8 cellular contexts compared by ENCODE assay signal in genomic region chr3:192915306-192915705, GRCh38. TPM values are rescaled to one million over a fixed set of nuclear protein-coding genes. Genes with fewer than 3 reads are reported as not detected.
DNase-seq lines count a peak whose midpoint lies in the region; ATAC-seq and TF ChIP-seq lines count a peak whose summit lies in the region.

No MANE protein-coding gene starts in this region.

- no peaks in the 10 kb centered on the region for H3K9me3 Mint-ChIP-seq in MCF 10A (ENCODE audit: unreplicated experiment)

- peak; percentile 51 for DNase-seq in MCF 10A (ENCODE audit: unreplicated experiment)
- DNase-seq in breast epithelium (ENCODE audit: low spot score in 2 of 2): no peak
- peak; percentile 71 for DNase-seq in SK-MEL-5 (ENCODE audit: low read depth, low spot score)
- DNase-seq in head of caudate nucleus: peak in 25 of 42 donors; percentile 13 to 68 (median 35)

- H3K4me1 Mint-ChIP-seq in MCF 10A (ENCODE audit: insufficient read depth, unreplicated experiment): peaks cover 22% of the 10 kb centered on the region

- H3K27ac ChIP-seq in breast epithelium: no peak overlapping the region

- TF ChIP-seq POLR2A in breast epithelium (IDR thresholded peaks at IDR 0.05): no peak

- no peaks in the 10 kb centered on the region for H3K27me3 Mint-ChIP-seq in MCF 10A (ENCODE audit: insufficient read depth, unreplicated experiment)

- no peak overlapping the region for H3K27ac Mint-ChIP-seq in MCF 10A (ENCODE audit: low read depth, unreplicated experiment)

- peak; percentile 30 for ATAC-seq in HG03460 (IDR thresholded peaks at IDR 0.05; ENCODE audit: unreplicated experiment)
- ATAC-seq in GM21717 (IDR thresholded peaks at IDR 0.05; ENCODE audit: unreplicated experiment): no peak
- no peak for ATAC-seq in HG02610 (IDR thresholded peaks at IDR 0.05; ENCODE audit: unreplicated experiment)
- no peak for ATAC-seq in GM21825 (IDR thresholded peaks at IDR 0.05; ENCODE audit: unreplicated experiment)

- POLR2A ChIA-PET in MCF 10A (lab: Yijun Ruan, JAX): interaction anchor here (0.6 to 3.6 kb wide), 9 partner anchors 7 to 96 kb away, joined by 3 to 29 read pairs (median 4); no protein-coding TSS in a partner anchor

- no peaks in the 10 kb centered on the region for H3K36me3 ChIP-seq in breast epithelium

- peak overlapping the region; percentile 85 for H3K4me3 Mint-ChIP-seq in MCF 10A (ENCODE audit: unreplicated experiment)

- no TSS peak for BruUV-seq in MCF 10A (replicated peaks; lab: Mats Ljungman, UMichigan)

- no peaks in the 10 kb centered on the region for H3K4me1 ChIP-seq in breast epithelium

- H3K4me3 ChIP-seq in breast epithelium: no peak overlapping the region

- no peaks in the 10 kb centered on the region for H3K36me3 Mint-ChIP-seq in MCF 10A (ENCODE audit: insufficient read depth, unreplicated experiment)

- in situ Hi-C loops in SK-MEL-5 (cut with HindIII; ENCODE audit: low pct_unique_long_range_greater_than_20kb, low sequenced_read_pairs): no loop called here

- CTCF ChIA-PET in MCF 10A (lab: Yijun Ruan, JAX): interaction anchor here (0.6 to 5.6 kb wide), 14 partner anchors 8 to 1434 kb away, joined by 3 to 49 read pairs (median 3); no protein-coding TSS in a partner anchor

- peak; percentile 18 for TF ChIP-seq CTCF in MCF 10A (IDR thresholded peaks at IDR 0.05; ENCODE audit: unreplicated experiment)
- no peak for TF ChIP-seq CTCF in breast epithelium (IDR thresholded peaks at IDR 0.05)

- H3K9me3 ChIP-seq in breast epithelium: no peaks in the 10 kb centered on the region

- no peaks in the 10 kb centered on the region for H3K27me3 ChIP-seq in breast epithelium

- intact Hi-C loops in MCF 10A (cut with micrococcal nuclease): loop anchor here (5.0 kb wide), 1 partner anchor 83 kb away; no protein-coding TSS in a partner anchor
- intact Hi-C loops in breast epithelium (cut with DNase I; ENCODE audit: low total_unique reads): no loop called here
- intact Hi-C loops in head of caudate nucleus (cut with DNase I): loop anchor here (10.0 kb wide), 1 partner anchor 101 kb away; no protein-coding TSS in a partner anchor

RNA-seq across cellular contexts. Expression of gene MB21D2, which starts 2.4 kb away (rescaled TPM):
- 3.6 and 4.4 TPM in 2 replicates for total RNA-seq in MCF 10A (2022)
- 10 to 100 TPM in 1 of 3 donors, 1 to 10 TPM in 2; 4.0 to 11.9 (median 6.2) TPM for total RNA-seq in breast epithelium
- 9.5 and 9.9 TPM in 2 replicates for total RNA-seq in SK-MEL-5 (2014; rRNA removed; shearing (Covaris generic))
- polyA plus RNA-seq in SK-MEL-5 (2015; cell fraction: cytosol; rRNA removed): 6.2 and 8.3 TPM in 2 replicates
- polyA plus RNA-seq in SK-MEL-5 (2015; cell fraction: nucleus; rRNA removed): 2.3 and 3.5 TPM in 2 replicates

Comparison
In these comparisons a context has a peak if more than half of its experiments do, and no peak if none do; other contexts are left out.
1. DNase-seq: peak in MCF 10A (single experiment), SK-MEL-5 (single experiment) and head of caudate nucleus (25 of 42); none in breast epithelium (0 of 2).